In the genomic region with DNA sequence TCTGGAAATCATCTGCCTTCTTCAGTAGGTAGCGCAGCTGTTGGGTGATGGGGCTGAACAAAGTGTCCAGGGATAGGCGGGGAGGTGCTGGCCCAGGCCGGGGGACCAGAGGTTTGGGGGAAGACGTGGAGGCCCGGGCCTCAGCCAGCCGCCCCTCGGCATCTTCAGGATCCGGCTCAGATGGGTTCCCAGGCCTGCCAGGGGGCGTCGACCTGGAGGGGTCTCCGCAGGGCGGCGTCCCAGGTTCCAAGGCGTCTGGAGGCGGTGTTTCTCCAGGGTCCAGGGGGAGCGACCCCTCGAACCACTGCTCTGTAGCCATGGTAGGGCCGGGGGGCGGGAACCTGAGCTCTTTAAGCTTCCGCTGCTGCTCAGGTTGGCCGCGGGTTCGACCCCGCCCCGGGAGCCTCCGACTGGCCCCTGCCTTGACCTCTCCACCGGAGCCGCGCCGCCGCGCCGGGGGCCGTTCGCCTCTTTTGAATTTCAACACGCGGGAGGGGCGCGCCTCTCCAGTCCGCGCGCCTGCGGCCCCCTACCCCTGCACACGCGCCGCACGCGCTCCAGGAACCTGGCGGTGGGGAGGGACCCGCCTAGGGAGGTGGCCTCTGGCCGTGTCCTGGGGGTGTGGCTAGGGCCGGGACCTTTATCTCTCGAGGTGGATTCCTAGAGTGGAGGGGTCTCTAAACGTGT, we compare ENCODE assay signal across 25 cellular contexts. TPM values are rescaled to one million over a fixed set of nuclear protein-coding genes. Genes with fewer than 3 reads are reported as not detected.
DNase-seq lines count a peak whose midpoint lies in the region; ATAC-seq and TF ChIP-seq lines count a peak whose summit lies in the region.
"Had no signal": no experiment of that assay in that cellular context is flagged by ENCODE, and none has a peak within 500 bp of the region (broad histone marks: within the 10 kb centered on the region; RNA-seq: fewer than 3 reads in every experiment).

A gene (minus strand): TSS at position 475 of the 687 bp plus-strand sequence. CDS start 156 bp downstream, at position 319.

- peak; percentile 71 for DNase-seq in H7
- DNase-seq in WTC11 (ENCODE audit: low spot score): peak; percentile 59
- DNase-seq in progenitor cell of endocrine pancreas (ENCODE audit: low spot score, unreplicated experiment): no peak
- DNase-seq in HPDE6-E6E7 (ENCODE audit: extremely low spot score): no peak
- DNase-seq in stimulated activated CD4-positive, alpha-beta T cell treated with anti-CD3 and anti-CD28 coated beads, Interleukin-2, amount 100 ng/mL, for 48 hours: no peak
- DNase-seq: activated CD4-positive, alpha-beta memory T cell treated with anti-CD3 and anti-CD28 coated beads for 36 hours; activated naive CD4-positive, alpha-beta T cell treated with Interleukin-2 at 50 U/mL for 16 hours; cortex of kidney; EL; KG1; left cardiac atrium; NCI-H1436 treated with DMSO at 0.1 percent for 48 hours; OCI-M1; stimulated activated CD4-positive, alpha-beta T cell treated with anti-CD3 and anti-CD28 coated beads, Interleukin-4, amount 100 ng/mL, for 4 hours; stimulated activated naive CD8-positive, alpha-beta T cell treated with anti-CD3 and anti-CD28 coated beads, Interleukin-15, Interleukin-2, amounts not matched to agents 100 U/mL and 50 U/mL, for 24 hours; thyroid gland had no signal

- CTCF ChIA-PET in WTC11 (lab: Charles Lee): interaction anchor here (0.6 to 1.7 kb wide), 13 partner anchors 8 to 395 kb away, joined by 3 to 7 read pairs (median 3); a partner anchor contains a TSS

- ATAC-seq in WTC11: peak; percentile 27
- no peak for ATAC-seq in HG02571 (IDR thresholded peaks at IDR 0.05; ENCODE audit: unreplicated experiment)
- ATAC-seq: left cardiac atrium; Right ventricle myocardium inferior; stimulated activated naive CD8-positive, alpha-beta T cell treated with anti-CD3 and anti-CD28 coated beads, Interleukin-15, Interleukin-2, amounts not matched to agents 100 U/mL and 50 U/mL, for 24 hours had no signal

- peaks cover 21% of the 10 kb centered on the region for H3K27me3 ChIP-seq in H7 (ENCODE audit: control insufficient read depth, insufficient read depth, low read length)
- H3K27me3 ChIP-seq: thyroid gland had no signal

- H3K9me3 Mint-ChIP-seq in WTC11 (no peaks in the 10 kb centered on the region), progenitor cell of endocrine pancreas (ENCODE audit: low read depth) (no peaks in the 10 kb centered on the region)
- H3K9me3 Mint-ChIP-seq: activated CD4-positive, alpha-beta memory T cell treated with anti-CD3 and anti-CD28 coated beads for 36 hours had no signal

- H3K27me3 Mint-ChIP-seq in WTC11 (ENCODE audit: low read depth) (peaks cover 31% of the 10 kb centered on the region), progenitor cell of endocrine pancreas (peaks cover 3% of the 10 kb centered on the region)

- H3K4me3 ChIP-seq in H7 (ENCODE audit: insufficient read depth, low read depth, low read length) (peak within 1 kb of the TSS; percentile 39), iPS-18c (ENCODE audit: insufficient read depth, low read depth, low read length) (peak within 1 kb of the TSS; percentile 44)
- H3K4me3 ChIP-seq: thyroid gland had no signal

- H3K4me3 Mint-ChIP-seq in WTC11 (peak within 1 kb of the TSS; percentile 57), progenitor cell of endocrine pancreas (ENCODE audit: low read depth) (no peak within 1 kb of the TSS)
- H3K4me3 Mint-ChIP-seq: activated CD4-positive, alpha-beta memory T cell treated with anti-CD3 and anti-CD28 coated beads for 36 hours; CD14-positive monocyte had no signal

- H3K36me3 ChIP-seq in H7 (replicated peaks; ENCODE audit: control insufficient read depth, insufficient read depth, low read length): peaks cover 2% of the 10 kb centered on the region
- H3K36me3 ChIP-seq: thyroid gland had no signal

- TF ChIP-seq CTCF in WTC11 (IDR thresholded peaks at IDR 0.05) (no peak), progenitor cell of endocrine pancreas (IDR thresholded peaks at IDR 0.05; ENCODE audit: unreplicated experiment) (no peak)

- H3K27ac Mint-ChIP-seq in WTC11: no peak within 1 kb of the TSS
- peak within 1 kb of the TSS; percentile 72 for H3K27ac Mint-ChIP-seq in progenitor cell of endocrine pancreas
- H3K27ac Mint-ChIP-seq: activated CD4-positive, alpha-beta memory T cell treated with anti-CD3 and anti-CD28 coated beads for 36 hours; CD14-positive monocyte had no signal

- POLR2A ChIA-PET in WTC11 (lab: Charles Lee): interaction anchor here (1.1 kb wide), 1 partner anchor 898 kb away, joined by 3 read pairs; no protein-coding TSS in a partner anchor

- H3K36me3 Mint-ChIP-seq in WTC11: peaks cover 18% of the 10 kb centered on the region
- peaks cover 11% of the 10 kb centered on the region for H3K36me3 Mint-ChIP-seq in progenitor cell of endocrine pancreas (ENCODE audit: insufficient read depth)

- H3K9me3 ChIP-seq in iPS-18c (ENCODE audit: control insufficient read depth, insufficient read depth, low read length): no peaks in the 10 kb centered on the region
- H3K9me3 ChIP-seq: thyroid gland had no signal

- H3K4me1 Mint-ChIP-seq in WTC11 (peaks cover 7% of the 10 kb centered on the region), progenitor cell of endocrine pancreas (ENCODE audit: low read depth) (peaks cover 13% of the 10 kb centered on the region)

TF ChIP-seq in WTC11, 78 proteins besides CTCF, POLR2A, EP300 and RAD21:
- TF ChIP-seq TP53 (CRISPR knock-in tag; IDR thresholded peaks at IDR 0.05): no peak
- TF ChIP-seq, protein P1, sequence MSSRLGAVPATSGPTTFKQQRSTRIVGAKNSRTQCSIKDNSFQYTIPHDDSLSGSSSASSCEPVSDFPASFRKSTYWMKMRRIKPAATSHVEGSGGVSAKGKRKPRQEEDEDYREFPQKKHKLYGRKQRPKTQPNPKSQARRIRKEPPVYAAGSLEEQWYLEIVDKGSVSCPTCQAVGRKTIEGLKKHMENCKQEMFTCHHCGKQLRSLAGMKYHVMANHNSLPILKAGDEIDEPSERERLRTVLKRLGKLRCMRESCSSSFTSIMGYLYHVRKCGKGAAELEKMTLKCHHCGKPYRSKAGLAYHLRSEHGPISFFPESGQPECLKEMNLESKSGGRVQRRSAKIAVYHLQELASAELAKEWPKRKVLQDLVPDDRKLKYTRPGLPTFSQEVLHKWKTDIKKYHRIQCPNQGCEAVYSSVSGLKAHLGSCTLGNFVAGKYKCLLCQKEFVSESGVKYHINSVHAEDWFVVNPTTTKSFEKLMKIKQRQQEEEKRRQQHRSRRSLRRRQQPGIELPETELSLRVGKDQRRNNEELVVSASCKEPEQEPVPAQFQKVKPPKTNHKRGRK (CRISPR knock-in tag; IDR thresholded peaks at IDR 0.05; ENCODE audit: borderline replicate concordance): no peak
- no peak for TF ChIP-seq ZBTB21 (CRISPR knock-in tag; IDR thresholded peaks at IDR 0.05; ENCODE audit: borderline replicate concordance)
- TF ChIP-seq KAT7 (CRISPR knock-in tag; IDR thresholded peaks at IDR 0.05; ENCODE audit: borderline replicate concordance): no peak
- TF ChIP-seq MYBL2 (CRISPR knock-in tag; IDR thresholded peaks at IDR 0.05): no peak
- TF ChIP-seq ZNF416 (CRISPR knock-in tag; IDR thresholded peaks at IDR 0.05): no peak
- no peak for TF ChIP-seq NFE2L1 (CRISPR knock-in tag; IDR thresholded peaks at IDR 0.05)
- TF ChIP-seq RORB (CRISPR knock-in tag; IDR thresholded peaks at IDR 0.05): no peak
- TF ChIP-seq SP1 (CRISPR knock-in tag; conservative IDR thresholded peaks at IDR 0.05): no peak
- TF ChIP-seq FOXP1 (CRISPR knock-in tag; IDR thresholded peaks at IDR 0.05; ENCODE audit: borderline replicate concordance): no peak
- TF ChIP-seq CREB1 (CRISPR knock-in tag; IDR thresholded peaks at IDR 0.05): no peak
- TF ChIP-seq, protein P2, sequence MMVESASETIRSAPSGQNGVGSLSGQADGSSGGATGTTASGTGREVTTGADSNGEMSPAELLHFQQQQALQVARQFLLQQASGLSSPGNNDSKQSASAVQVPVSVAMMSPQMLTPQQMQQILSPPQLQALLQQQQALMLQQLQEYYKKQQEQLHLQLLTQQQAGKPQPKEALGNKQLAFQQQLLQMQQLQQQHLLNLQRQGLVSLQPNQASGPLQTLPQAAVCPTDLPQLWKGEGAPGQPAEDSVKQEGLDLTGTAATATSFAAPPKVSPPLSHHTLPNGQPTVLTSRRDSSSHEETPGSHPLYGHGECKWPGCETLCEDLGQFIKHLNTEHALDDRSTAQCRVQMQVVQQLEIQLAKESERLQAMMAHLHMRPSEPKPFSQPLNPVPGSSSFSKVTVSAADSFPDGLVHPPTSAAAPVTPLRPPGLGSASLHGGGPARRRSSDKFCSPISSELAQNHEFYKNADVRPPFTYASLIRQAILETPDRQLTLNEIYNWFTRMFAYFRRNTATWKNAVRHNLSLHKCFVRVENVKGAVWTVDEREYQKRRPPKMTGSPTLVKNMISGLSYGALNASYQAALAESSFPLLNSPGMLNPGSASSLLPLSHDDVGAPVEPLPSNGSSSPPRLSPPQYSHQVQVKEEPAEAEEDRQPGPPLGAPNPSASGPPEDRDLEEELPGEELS (CRISPR knock-in tag; IDR thresholded peaks at IDR 0.05): no peak
- TF ChIP-seq ZNF219 (CRISPR knock-in tag; IDR thresholded peaks at IDR 0.05; ENCODE audit: borderline replicate concordance): no peak
- TF ChIP-seq ZNF423 (CRISPR knock-in tag; IDR thresholded peaks at IDR 0.05): no peak
- no peak for TF ChIP-seq SOX15 (CRISPR knock-in tag; IDR thresholded peaks at IDR 0.05)
- no peak for TF ChIP-seq PRRX2 (CRISPR knock-in tag; IDR thresholded peaks at IDR 0.05)
- TF ChIP-seq ZNF396 (CRISPR knock-in tag; IDR thresholded peaks at IDR 0.05; ENCODE audit: borderline replicate concordance): no peak

RNA-seq across cellular contexts. Expression of the gene that starts here (rescaled TPM):
- 0.94 and 1.3 TPM in 2 replicates for total RNA-seq in H7 (2014; rRNA removed; shearing (Covaris generic))
- total RNA-seq in WTC11 (2021) (0.35 to 0.87 TPM (median 0.41 TPM) in 3 replicates), progenitor cell of endocrine pancreas (0.43 TPM in 1 of 2 replicates, not detected in the other)
- total RNA-seq: activated CD4-positive, alpha-beta memory T cell treated with anti-CD3 and anti-CD28 coated beads for 36 hours; bronchial epithelial cell; fibroblast of lung; left cardiac atrium; myocyte; NCI-H460; omental fat pad; Right ventricle myocardium inferior; thyroid gland had no signal

Comparison
In these comparisons a context has a peak if more than half of its experiments do, and no peak if none do; other contexts are left out.
1. Peak in DNase-seq and ATAC-seq in WTC11; RNA of the gene not detected or under 1 TPM.